Comparison of ENCODE assay signal across 10 cellular contexts in the genomic region with DNA sequence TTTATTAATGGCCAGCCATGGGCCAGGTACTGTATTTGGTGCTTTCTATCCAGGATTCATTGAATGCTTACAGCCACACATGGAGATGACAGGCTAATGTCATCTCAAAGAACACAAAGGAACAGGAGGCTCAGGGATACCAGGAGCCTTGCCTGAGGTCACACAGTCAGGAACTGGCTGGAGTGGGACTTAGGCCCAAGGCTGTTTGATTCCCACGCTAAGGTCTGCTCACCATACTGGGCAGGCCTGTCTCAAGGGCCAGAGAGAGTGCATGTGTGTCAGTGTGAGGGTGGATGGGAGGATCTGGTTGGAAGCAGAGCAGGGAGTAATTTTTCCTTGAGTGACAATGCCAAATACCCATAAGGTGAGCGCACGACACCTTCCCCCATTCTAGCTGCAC. TPM values are rescaled to one million over a fixed set of nuclear protein-coding genes. Genes with fewer than 3 reads are reported as not detected.
A peak's percentile ranks its signal among the peaks of the same experiment; 100 is the strongest.
DNase-seq lines count a peak whose midpoint lies in the region; ATAC-seq and TF ChIP-seq lines count a peak whose summit lies in the region.
"Had no signal": no experiment of that assay in that cellular context is flagged by ENCODE, and none has a peak within 500 bp of the region (broad histone marks: within the 10 kb centered on the region; RNA-seq: fewer than 3 reads in every experiment).

No MANE protein-coding gene starts in this region.

- H3K9me3 Mint-ChIP-seq in brain (peaks cover 0 to 11% (median 0%) of the 10 kb centered on the region in 5 experiments), mesothelial cell of epicardium (no peaks in the 10 kb centered on the region), type B pancreatic cell (no peaks in the 10 kb centered on the region)

- intact Hi-C loops in cardiac septum (cut with DNase I) = no loop called here
- intact Hi-C loops in left ventricle myocardium superior (cut with micrococcal nuclease) = no loop called here

- peak overlapping the region in 3 of 5 experiments; percentile 48 to 72 (median 61) for H3K27ac Mint-ChIP-seq in brain
- peak overlapping the region; percentile 85 for H3K27ac Mint-ChIP-seq in mesothelial cell of epicardium
- no peak overlapping the region for H3K27ac Mint-ChIP-seq in type B pancreatic cell
- H3K27ac Mint-ChIP-seq: CD4-positive, alpha-beta memory T cell had no signal

- H3K27me3 Mint-ChIP-seq in brain = peaks cover 45% of the 10 kb centered on the region
- H3K27me3 Mint-ChIP-seq in mesothelial cell of epicardium (ENCODE audit: low read depth) = no peaks in the 10 kb centered on the region
- H3K27me3 Mint-ChIP-seq in type B pancreatic cell = peaks cover 28% of the 10 kb centered on the region

- H3K4me1 Mint-ChIP-seq in brain (peaks cover 63% of the 10 kb centered on the region), mesothelial cell of epicardium (peaks cover 80% of the 10 kb centered on the region), type B pancreatic cell (ENCODE audit: unreplicated experiment) (peaks cover 55% of the 10 kb centered on the region)

- H3K36me3 Mint-ChIP-seq in brain (no peaks in the 10 kb centered on the region), mesothelial cell of epicardium (no peaks in the 10 kb centered on the region), type B pancreatic cell (no peaks in the 10 kb centered on the region)
- H3K36me3 Mint-ChIP-seq: CD4-positive, alpha-beta memory T cell had no signal

- ATAC-seq in left ventricle myocardium superior = no peak

- peak overlapping the region in 1 of 5 experiments; percentile 34 for H3K4me3 Mint-ChIP-seq in brain
- no peak overlapping the region for H3K4me3 Mint-ChIP-seq in mesothelial cell of epicardium
- H3K4me3 Mint-ChIP-seq in type B pancreatic cell = peak overlapping the region; percentile 59
- H3K4me3 Mint-ChIP-seq: CD4-positive, alpha-beta memory T cell had no signal

- DNase-seq in cardiac septum (ENCODE audit: low spot score) (peak; percentile 41), left ventricle myocardium superior (no peak), mesothelial cell of epicardium (ENCODE audit: low spot score in 2 of 2, unreplicated experiment in 2 of 2) (no peak), type B pancreatic cell (ENCODE audit: extremely low spot score, unreplicated experiment) (no peak), NCI-H2196 (lab: John Stamatoyannopoulos, UW; ENCODE audit: unreplicated experiment) (no peak), KG1 (lab: John Stamatoyannopoulos, UW) (no peak)
- DNase-seq: CD4-positive, alpha-beta memory T cell; DMS79; GOT3 had no signal

- TF ChIP-seq CTCF in brain (conservative IDR thresholded peaks at IDR 0.05) = no peak
- no peak for TF ChIP-seq CTCF in mesothelial cell of epicardium (IDR thresholded peaks at IDR 0.05; ENCODE audit: unreplicated experiment)
- TF ChIP-seq CTCF in type B pancreatic cell (conservative IDR thresholded peaks at IDR 0.05) = no peak

RNA-seq across cellular contexts. Expression of a gene that starts 37.6 kb away (rescaled TPM):
- total RNA-seq in cardiac septum = 3.6 TPM
- 1.6 TPM for total RNA-seq in left ventricle myocardium superior
- polyA plus RNA-seq in brain (ENCODE audit: insufficient read depth, low read depth, low replicate concordance) = 17.0 TPM
- total RNA-seq in mesothelial cell of epicardium = 98.9 to 115 TPM (median 106 TPM) in 3 replicates
- 57.7 and 65.0 TPM in 2 replicates for total RNA-seq in type B pancreatic cell (ENCODE audit: low replicate concordance)

Comparison
In these comparisons a context has a peak if more than half of its experiments do, and no peak if none do; other contexts are left out.
1. RNA of a gene that starts 37.6 kb away (total RNA-seq): 98.9 to 115 TPM in mesothelial cell of epicardium and 57.7 to 65.0 TPM in type B pancreatic cell; 3.6 TPM in cardiac septum (single experiment) and 1.6 TPM in left ventricle myocardium superior (single experiment); every median in the first group is over 10 times any median in the second.